In the genomic region with DNA sequence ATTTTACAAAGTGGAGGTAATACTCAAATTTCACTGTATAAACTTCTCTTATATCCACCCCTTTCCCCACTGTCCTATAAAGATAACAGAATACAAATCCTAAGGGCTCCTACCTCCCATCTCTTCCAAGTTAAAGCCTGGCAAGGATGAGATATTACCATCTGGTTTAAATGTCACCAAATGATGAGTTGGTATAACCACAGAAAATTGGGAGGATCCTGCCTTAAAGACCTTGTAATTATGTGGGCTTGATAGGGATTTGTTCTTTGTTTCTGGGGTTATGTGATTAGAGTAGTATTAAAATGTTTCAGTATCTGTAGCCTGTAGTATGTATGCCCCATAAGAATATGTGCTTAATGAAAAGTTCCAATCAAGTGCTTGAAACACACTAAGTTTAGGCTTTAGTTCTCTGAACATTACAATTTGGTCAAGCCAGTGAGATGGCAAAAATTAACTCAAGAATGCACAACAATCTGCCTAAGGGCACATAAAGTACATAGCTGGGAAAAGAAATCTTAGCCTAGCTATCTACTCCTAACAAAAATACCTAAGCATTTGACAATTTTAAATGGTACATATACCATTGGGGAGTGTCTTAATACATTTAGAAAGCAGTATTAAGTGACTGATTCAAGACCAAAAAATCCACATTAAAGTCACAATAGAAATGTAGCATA, we compare ENCODE assay signal across 21 cellular contexts. TPM values are rescaled to one million over a fixed set of nuclear protein-coding genes. Genes with fewer than 3 reads are reported as not detected.
DNase-seq lines count a peak whose midpoint lies in the region; ATAC-seq and TF ChIP-seq lines count a peak whose summit lies in the region.
"Had no signal": no experiment of that assay in that cellular context is flagged by ENCODE, and none has a peak within 500 bp of the region (broad histone marks: within the 10 kb centered on the region; RNA-seq: fewer than 3 reads in every experiment).

No MANE protein-coding gene starts in this region.

- no peaks in the 10 kb centered on the region for H3K36me3 Mint-ChIP-seq in HFFc6 (ENCODE audit: low read depth)
- H3K36me3 Mint-ChIP-seq in type B pancreatic cell, result no peaks in the 10 kb centered on the region
- peaks cover 0 to 2% of the 10 kb centered on the region in 2 donors for H3K36me3 Mint-ChIP-seq in CD14-positive monocyte
- H3K36me3 Mint-ChIP-seq: CD4-positive, alpha-beta memory T cell; IgD-negative memory B cell; T-cell had no signal

- H3K9me3 ChIP-seq in heart right ventricle, result no peaks in the 10 kb centered on the region

- TF ChIP-seq CTCF in HFFc6 (IDR thresholded peaks at IDR 0.05), result no peak
- no peak for TF ChIP-seq CTCF in type B pancreatic cell (conservative IDR thresholded peaks at IDR 0.05)
- no peak for TF ChIP-seq CTCF in CD14-positive monocyte (IDR thresholded peaks at IDR 0.05)
- no peak for TF ChIP-seq CTCF in heart right ventricle (IDR thresholded peaks at IDR 0.05)

- H3K4me3 Mint-ChIP-seq in HFFc6, result no peak overlapping the region
- H3K4me3 Mint-ChIP-seq in type B pancreatic cell, result no peak overlapping the region
- H3K4me3 Mint-ChIP-seq in CD14-positive monocyte, result no peak overlapping the region
- H3K4me3 Mint-ChIP-seq: B cell; CD4-positive, alpha-beta memory T cell; H9; T-cell had no signal

- no peak for ATAC-seq in heart right ventricle
- ATAC-seq: T-cell had no signal

- H3K27me3 Mint-ChIP-seq in HFFc6 (ENCODE audit: insufficient read depth), result no peaks in the 10 kb centered on the region
- H3K27me3 Mint-ChIP-seq in type B pancreatic cell, result no peaks in the 10 kb centered on the region
- H3K27me3 Mint-ChIP-seq in CD14-positive monocyte (ENCODE audit: low read depth in 3 of 3), result peaks cover 0 to 2% (median 0%) of the 10 kb centered on the region in 3 donors
- H3K27me3 Mint-ChIP-seq: B cell; CD4-positive, alpha-beta memory T cell; IgD-negative memory B cell; T-cell had no signal

- H3K36me3 ChIP-seq in heart right ventricle, result no peaks in the 10 kb centered on the region

- H3K4me1 Mint-ChIP-seq in HFFc6 (ENCODE audit: low read depth) (peaks cover 13% of the 10 kb centered on the region), type B pancreatic cell (ENCODE audit: unreplicated experiment) (peaks cover 10% of the 10 kb centered on the region), CD14-positive monocyte (peaks cover 10% of the 10 kb centered on the region)

- H3K27ac ChIP-seq in heart right ventricle, result no peak overlapping the region

- H3K9me3 Mint-ChIP-seq in HFFc6, result no peaks in the 10 kb centered on the region
- H3K9me3 Mint-ChIP-seq in type B pancreatic cell, result no peaks in the 10 kb centered on the region
- peaks cover 0 to 2% (median 0%) of the 10 kb centered on the region in 7 donors for H3K9me3 Mint-ChIP-seq in CD14-positive monocyte
- H3K9me3 Mint-ChIP-seq: CD4-positive, alpha-beta memory T cell; H9; IgD-negative memory B cell; T-cell had no signal

- peaks cover 0 to 40% (median 19%) of the 10 kb centered on the region in 9 donors for H3K4me1 ChIP-seq in heart right ventricle

- H3K27ac Mint-ChIP-seq in HFFc6 (peak overlapping the region; percentile 47), type B pancreatic cell (peak overlapping the region; percentile 69), CD14-positive monocyte (no peak overlapping the region)
- H3K27ac Mint-ChIP-seq: B cell, T-cell had no signal

- no peaks in the 10 kb centered on the region for H3K27me3 ChIP-seq in heart right ventricle

- H3K4me3 ChIP-seq in heart right ventricle, result no peak overlapping the region

- DNase-seq in HFFc6, result peak; percentile 32
- peak; percentile 42 for DNase-seq in RPMI7951 (ENCODE audit: low read depth)
- DNase-seq in cerebellum (ENCODE audit: low spot score), result peak; percentile 45
- no peak for DNase-seq in type B pancreatic cell (ENCODE audit: extremely low spot score, unreplicated experiment)
- DNase-seq in CD14-positive monocyte (ENCODE audit: low spot score), result no peak
- no peak for DNase-seq in DMS153 (lab: John Stamatoyannopoulos, UW)
- DNase-seq in heart right ventricle, result no peak
- DNase-seq: CD4-positive, alpha-beta memory T cell; DND-41; H9; MV-4-11; NCI-H1417; NCI-H1930; NCI-H446; NCI-H69; NK-92 treated with Interleukin-12 subunit alpha and Interleukin-12 subunit beta, amount 100 ng/mL, for 24 hours; T-cell had no signal

- intact Hi-C loops in CD14-positive monocyte (cut with micrococcal nuclease), result no loop called here
- intact Hi-C loops in heart right ventricle (cut with DNase I), result no loop called here

RNA-seq across cellular contexts. Expression of a gene that starts 14.0 kb away (rescaled TPM):
- 10 to 100 TPM; 48.1 to 65.5 (median 53.5) TPM for total RNA-seq in HFFc6 (2021; fragmentation: NEBNext Ultra II Directional; extraction: Animal tissue kit (Norgen Biotek cat#: 25700))
- 33.3 and 35.0 TPM in 2 replicates for total RNA-seq in RPMI7951 (2014; rRNA removed; shearing (Covaris generic))
- total RNA-seq in cerebellum (209 TPM), type B pancreatic cell (ENCODE audit: low replicate concordance) (165 and 182 TPM in 2 replicates), heart right ventricle (10 to 100 TPM; 10.7 to 18.5 (median 15.0) TPM)
- polyA plus RNA-seq in CD14-positive monocyte (10 to 100 TPM in 1 of 2 donors, 1 to 10 TPM in 1; 3.4 to 10.6 TPM), heart right ventricle (1 to 10 TPM; 4.9 to 7.0 TPM)

RNA-seq across cellular contexts. Expression of a gene that starts 16.6 kb away (rescaled TPM):
- 1 to 10 TPM; 1.7 to 4.0 (median 1.8) TPM for total RNA-seq in HFFc6 (2021; fragmentation: NEBNext Ultra II Directional; extraction: Animal tissue kit (Norgen Biotek cat#: 25700))
- 0.72 TPM in 1 of 2 replicates, not detected in the other for total RNA-seq in RPMI7951 (2014; rRNA removed; shearing (Covaris generic))
- total RNA-seq in cerebellum (not detected), type B pancreatic cell (ENCODE audit: low replicate concordance) (7.9 and 13.9 TPM in 2 replicates), heart right ventricle (1 to 10 TPM in 3 of 10 donors, under 1 TPM in 6, not detected in 1; 0.41 to 1.3 (median 0.81) TPM)
- polyA plus RNA-seq in CD14-positive monocyte (not detected), heart right ventricle (1 to 10 TPM in 1 of 2 donors, under 1 TPM in 1; 0.61 to 2.3 TPM)
- total RNA-seq: CD4-positive, alpha-beta memory T cell; HT1080; LHCN-M2 had no signal

Comparison
In these comparisons a context has a peak if more than half of its experiments do, and no peak if none do; other contexts are left out.
1. DNase-seq: peak in HFFc6 (single experiment), RPMI7951 (single experiment) and cerebellum (single experiment); none in type B pancreatic cell (single experiment), CD14-positive monocyte (single experiment), DMS153 (single experiment) and heart right ventricle (0 of 2).
2. H3K27ac Mint-ChIP-seq: peak in HFFc6 (single experiment) and type B pancreatic cell (single experiment); none in CD14-positive monocyte (0 of 7).